16 cellular contexts compared by ENCODE assay signal in genomic region chr2:133956434-133956935, GRCh38.
DNase-seq lines count a peak whose midpoint lies in the region; ATAC-seq and TF ChIP-seq lines count a peak whose summit lies in the region.
"Had no signal": no experiment of that assay in that cellular context is flagged by ENCODE, and none has a peak within 500 bp of the region (broad histone marks: within the 10 kb centered on the region; RNA-seq: fewer than 3 reads in every experiment).

No MANE protein-coding gene starts in this region.

- ATAC-seq in left ventricle myocardium superior (peak; percentile 25), HG03565 (IDR thresholded peaks at IDR 0.05; ENCODE audit: unreplicated experiment) (no peak)
- no peak for ATAC-seq in stimulated activated memory B cell treated with anti-CD40 and anti-IgM and Interleukin-4, amounts not matched to agents 10 μg/mL and 1 μg/mL and 100 μg/mL, for 72 hours
- ATAC-seq: GM23338 had no signal

- no peaks in the 10 kb centered on the region for H3K9me3 Mint-ChIP-seq in stimulated activated memory B cell treated with anti-CD40 and anti-IgM and Interleukin-4, amounts not matched to agents 10 μg/mL and 1 μg/mL and 100 μg/mL, for 72 hours
- H3K9me3 Mint-ChIP-seq: GM23338 had no signal

- no peak overlapping the region for H3K4me3 ChIP-seq in right atrium auricular region
- H3K4me3 ChIP-seq: BLaER1 treated with 17β-estradiol and CSF1 and Interleukin-3, amounts not matched to agents 10 nM and 100 nM; GM23338 had no signal

- DNase-seq in left ventricle myocardium superior: no peak
- DNase-seq in right atrium auricular region (ENCODE audit: low spot score): no peak
- DNase-seq in SW480 (ENCODE audit: low spot score): peak; percentile 5
- peak; percentile 4 for DNase-seq in myocyte (ENCODE audit: low read depth)
- DNase-seq in kidney glomerular epithelial cell (lab: John Stamatoyannopoulos, UW): no peak
- DNase-seq in NCI-H226: no peak
- DNase-seq: 8988T; AML-193; CD4-positive, CD25-positive, alpha-beta regulatory T cell; DMS53; GF-D8; H7 had no signal

- no peaks in the 10 kb centered on the region for H3K9me3 ChIP-seq in right atrium auricular region
- H3K9me3 ChIP-seq: BLaER1 treated with 17β-estradiol and CSF1 and Interleukin-3, amounts not matched to agents 10 nM and 100 nM had no signal

- peak overlapping the region; percentile 3 for H3K27ac Mint-ChIP-seq in stimulated activated memory B cell treated with anti-CD40 and anti-IgM and Interleukin-4, amounts not matched to agents 10 μg/mL and 1 μg/mL and 100 μg/mL, for 72 hours
- H3K27ac Mint-ChIP-seq: CD4-positive, CD25-positive, alpha-beta regulatory T cell; GM23338 had no signal

- intact Hi-C loops in left ventricle myocardium superior (cut with micrococcal nuclease): no loop called here

- H3K4me1 Mint-ChIP-seq in stimulated activated memory B cell treated with anti-CD40 and anti-IgM and Interleukin-4, amounts not matched to agents 10 μg/mL and 1 μg/mL and 100 μg/mL, for 72 hours: peaks cover 56% of the 10 kb centered on the region
- H3K4me1 Mint-ChIP-seq: CD4-positive, CD25-positive, alpha-beta regulatory T cell; GM23338 had no signal

- H3K27ac ChIP-seq in right atrium auricular region: peak overlapping the region in 1 of 2 donors; percentile 48
- H3K27ac ChIP-seq: BLaER1 treated with 17β-estradiol and CSF1 and Interleukin-3, amounts not matched to agents 10 nM and 100 nM had no signal

- no peak overlapping the region for H3K4me3 Mint-ChIP-seq in stimulated activated memory B cell treated with anti-CD40 and anti-IgM and Interleukin-4, amounts not matched to agents 10 μg/mL and 1 μg/mL and 100 μg/mL, for 72 hours
- H3K4me3 Mint-ChIP-seq: CD4-positive, CD25-positive, alpha-beta regulatory T cell; GM23338 had no signal

- no peaks in the 10 kb centered on the region for H3K27me3 Mint-ChIP-seq in stimulated activated memory B cell treated with anti-CD40 and anti-IgM and Interleukin-4, amounts not matched to agents 10 μg/mL and 1 μg/mL and 100 μg/mL, for 72 hours

- peaks cover 0 to 5% of the 10 kb centered on the region in 2 donors for H3K4me1 ChIP-seq in right atrium auricular region

- TF ChIP-seq CTCF in right atrium auricular region (IDR thresholded peaks at IDR 0.05): no peak

- H3K27me3 ChIP-seq in right atrium auricular region: no peaks in the 10 kb centered on the region
- H3K27me3 ChIP-seq: BLaER1 treated with 17β-estradiol and CSF1 and Interleukin-3, amounts not matched to agents 10 nM and 100 nM had no signal

- no peaks in the 10 kb centered on the region for H3K36me3 ChIP-seq in right atrium auricular region
- H3K36me3 ChIP-seq: BLaER1 treated with 17β-estradiol and CSF1 and Interleukin-3, amounts not matched to agents 10 nM and 100 nM had no signal

- no peaks in the 10 kb centered on the region for H3K36me3 Mint-ChIP-seq in stimulated activated memory B cell treated with anti-CD40 and anti-IgM and Interleukin-4, amounts not matched to agents 10 μg/mL and 1 μg/mL and 100 μg/mL, for 72 hours
- H3K36me3 Mint-ChIP-seq: CD4-positive, CD25-positive, alpha-beta regulatory T cell had no signal

Comparison
In these comparisons a context has a peak if more than half of its experiments do, and no peak if none do; other contexts are left out.
1. DNase-seq: peak in SW480 (single experiment) and myocyte (single experiment); none in left ventricle myocardium superior (single experiment), right atrium auricular region (single experiment), kidney glomerular epithelial cell (single experiment) and NCI-H226 (single experiment).